ENCODE assay signal across 8 cellular contexts in the genomic region with DNA sequence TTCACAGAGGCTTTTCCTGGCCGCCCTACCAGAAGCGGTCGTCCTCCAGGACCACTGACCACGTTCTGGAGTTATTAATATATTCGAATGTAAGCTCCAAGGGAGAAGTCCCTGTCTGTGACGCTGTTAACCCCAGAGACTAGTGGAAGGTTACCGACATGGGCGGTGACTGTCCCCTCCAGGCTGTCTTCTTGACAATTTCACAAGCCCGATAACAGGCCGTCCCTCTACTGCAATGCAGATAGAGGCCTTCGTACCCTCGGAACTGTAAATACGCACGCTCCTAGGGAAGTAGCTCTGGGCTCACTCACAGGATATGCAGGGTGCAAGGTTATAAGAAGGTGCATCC. TPM values are rescaled to one million over a fixed set of nuclear protein-coding genes. Genes with fewer than 3 reads are reported as not detected.
A peak's percentile ranks its signal among the peaks of the same experiment; 100 is the strongest.
DNase-seq lines count a peak whose midpoint lies in the region; ATAC-seq and TF ChIP-seq lines count a peak whose summit lies in the region.

No MANE protein-coding gene starts in this region.

- peak overlapping the region; percentile 96 for H3K4me3 Mint-ChIP-seq in activated naive CD4-positive, alpha-beta T cell treated with anti-CD3 and anti-CD28 coated beads for 36 hours

- H3K27ac ChIP-seq in OCI-LY3 (ENCODE audit: low read length) = peak overlapping the region; percentile 37

- peaks cover 18% of the 10 kb centered on the region for H3K79me2 ChIP-seq in OCI-LY3 (ENCODE audit: low read length)

- H3K36me3 ChIP-seq in OCI-LY3 (replicated peaks; ENCODE audit: low read depth, low read length) = peaks cover 18% of the 10 kb centered on the region

- peak; percentile 40 for ATAC-seq in HG03575 (IDR thresholded peaks at IDR 0.05; ENCODE audit: extremely low read depth, insufficient number of reproducible peaks, low FRiP score, unreplicated experiment)
- ATAC-seq in Right ventricle myocardium superior (ENCODE audit: poor library complexity) = peak; percentile 71

- H3K9me3 Mint-ChIP-seq in activated naive CD4-positive, alpha-beta T cell treated with anti-CD3 and anti-CD28 coated beads for 36 hours = peaks cover 4% of the 10 kb centered on the region

- H3K27me3 Mint-ChIP-seq in activated naive CD4-positive, alpha-beta T cell treated with anti-CD3 and anti-CD28 coated beads for 36 hours (ENCODE audit: low read depth) = no peaks in the 10 kb centered on the region

- peak overlapping the region; percentile 96 for H2AFZ ChIP-seq in OCI-LY3 (ENCODE audit: low read depth, low read length)

- no peaks in the 10 kb centered on the region for H3K27me3 ChIP-seq in OCI-LY3 (ENCODE audit: low read depth, low read length)

- peaks cover 19% of the 10 kb centered on the region for H3K36me3 Mint-ChIP-seq in activated naive CD4-positive, alpha-beta T cell treated with anti-CD3 and anti-CD28 coated beads for 36 hours (ENCODE audit: low read depth)

- no peaks in the 10 kb centered on the region for H4K20me1 ChIP-seq in OCI-LY3 (ENCODE audit: insufficient read depth, low read length)

- peaks cover 9% of the 10 kb centered on the region for H3K4me1 ChIP-seq in OCI-LY3 (ENCODE audit: low read length)

- H3K4me3 ChIP-seq in OCI-LY3 (ENCODE audit: low read length) = peak overlapping the region; percentile 78

- peaks cover 25% of the 10 kb centered on the region for H3K4me1 Mint-ChIP-seq in activated naive CD4-positive, alpha-beta T cell treated with anti-CD3 and anti-CD28 coated beads for 36 hours (ENCODE audit: low read depth)

- peaks cover 9% of the 10 kb centered on the region; the same call in 1 of the 2 replicates for H3K9me3 ChIP-seq in OCI-LY3 (ENCODE audit: insufficient read depth, low read length)

- CTCF ChIA-PET in activated naive CD4-positive, alpha-beta T cell treated with anti-CD3 and anti-CD28 coated beads for 36 hours (lab: Charles Lee) = interaction anchor here (0.6 to 3.2 kb wide), 9 partner anchors 8 to 1807 kb away, joined by 3 to 13 read pairs (median 4); no protein-coding TSS in a partner anchor

- peak overlapping the region; percentile 90 for H3K4me2 ChIP-seq in OCI-LY3 (ENCODE audit: low read length)

- intact Hi-C loops in activated naive CD4-positive, alpha-beta T cell treated with anti-CD3 and anti-CD28 coated beads for 36 hours (cut with micrococcal nuclease) = loop anchor here (1.0 to 10.0 kb wide), 14 partner anchors 8 to 1370 kb away; a partner anchor contains a TSS
- intact Hi-C loops in Right ventricle myocardium superior (cut with DNase I) = no loop called here

- TF ChIP-seq CTCF in GM20000 (IDR thresholded peaks at IDR 0.05; ENCODE audit: extremely low read depth, missing control alignments) (no peak), OCI-LY3 (IDR thresholded peaks at IDR 0.05; ENCODE audit: low read depth, low read length) (no peak)

- peak overlapping the region; percentile 92 for H3K27ac Mint-ChIP-seq in activated naive CD4-positive, alpha-beta T cell treated with anti-CD3 and anti-CD28 coated beads for 36 hours

- peak overlapping the region; percentile 87 for H3K9ac ChIP-seq in OCI-LY3 (ENCODE audit: low read length)

- DNase-seq in DMS114 treated with DMSO at 0.1 percent for 48 hours (lab: John Stamatoyannopoulos, UW; ENCODE audit: unreplicated experiment) (peak; percentile 44), GM20000 (ENCODE audit: low spot score) (peak; percentile 59), Right ventricle myocardium superior (peak; percentile 62), pons (ENCODE audit: low spot score) (peak; percentile 85), putamen (ENCODE audit: low spot score) (no peak)
- peak; percentile 63 for DNase-seq in activated naive CD4-positive, alpha-beta T cell treated with anti-CD3 and anti-CD28 coated beads for 36 hours

RNA-seq across cellular contexts. Expression of a gene that starts 0.6 kb away (rescaled TPM):
- 1 to 10 TPM; 4.2 to 5.2 TPM for total RNA-seq in activated naive CD4-positive, alpha-beta T cell treated with anti-CD3 and anti-CD28 coated beads for 36 hours
- total RNA-seq in Right ventricle myocardium superior = 24.4 TPM
